In genomic region chr3:191051037-191051436, GRCh38 we compare ENCODE assay signal across 9 cellular contexts.
DNase-seq lines count a peak whose midpoint lies in the region; ATAC-seq and TF ChIP-seq lines count a peak whose summit lies in the region.
"Had no signal": no experiment of that assay in that cellular context is flagged by ENCODE, and none has a peak within 500 bp of the region (broad histone marks: within the 10 kb centered on the region; RNA-seq: fewer than 3 reads in every experiment).

No MANE protein-coding gene starts in this region.

- DNase-seq in AG10803 (ENCODE audit: low read depth) (peak; percentile 23), MM.1S (peak; percentile 64), left lobe of liver (ENCODE audit: low spot score) (no peak), HK-2 (ENCODE audit: unreplicated experiment) (no peak), spleen (no peak)
- no peak for DNase-seq in activated T-helper 2 cell treated with anti-CD3 and anti-CD28 coated beads, Interferon-gamma antibody, Interleukin-2, Interleukin-4, amounts not matched to agents 10 μg/mL and 5 μg/mL and 100 μg/mL, durations not matched to agents 14 hours and 24 hours and 36 hours (ENCODE audit: low spot score)

- no peaks in the 10 kb centered on the region for H3K4me1 ChIP-seq in MM.1S (ENCODE audit: low read length)
- no peaks in the 10 kb centered on the region for H3K4me1 ChIP-seq in spleen

- H3K27ac ChIP-seq in MM.1S (ENCODE audit: low read length) (no peak overlapping the region), VCaP (no peak overlapping the region), spleen (no peak overlapping the region)
- H3K27ac ChIP-seq: HL-60 had no signal

- H3K27me3 Mint-ChIP-seq in activated T-helper 2 cell treated with anti-CD3 and anti-CD28 coated beads, Interferon-gamma antibody, Interleukin-2, Interleukin-4, amounts not matched to agents 10 μg/mL and 5 μg/mL and 100 μg/mL, durations not matched to agents 14 hours and 24 hours and 36 hours (ENCODE audit: low read depth) = no peaks in the 10 kb centered on the region

- no peaks in the 10 kb centered on the region for H3K36me3 Mint-ChIP-seq in activated T-helper 2 cell treated with anti-CD3 and anti-CD28 coated beads, Interferon-gamma antibody, Interleukin-2, Interleukin-4, amounts not matched to agents 10 μg/mL and 5 μg/mL and 100 μg/mL, durations not matched to agents 14 hours and 24 hours and 36 hours (ENCODE audit: low read depth)

- no peaks in the 10 kb centered on the region for H4K20me1 ChIP-seq in MM.1S (ENCODE audit: insufficient read depth, low read length)

- H3K27me3 ChIP-seq in MM.1S (replicated peaks; ENCODE audit: insufficient read depth, low read length) (no peaks in the 10 kb centered on the region), spleen (replicated peaks in 1 of 7) (no peaks in the 10 kb centered on the region)

- no peak overlapping the region for H3K4me3 ChIP-seq in AG10803 (ENCODE audit: low read length)
- H3K4me3 ChIP-seq in MM.1S (ENCODE audit: low read length) = no peak overlapping the region
- H3K4me3 ChIP-seq in spleen = no peak overlapping the region

- H3K36me3 ChIP-seq in MM.1S (replicated peaks; ENCODE audit: insufficient read depth, low read length) (no peaks in the 10 kb centered on the region), spleen (no peaks in the 10 kb centered on the region)

- no peak overlapping the region for H3K4me3 Mint-ChIP-seq in activated T-helper 2 cell treated with anti-CD3 and anti-CD28 coated beads, Interferon-gamma antibody, Interleukin-2, Interleukin-4, amounts not matched to agents 10 μg/mL and 5 μg/mL and 100 μg/mL, durations not matched to agents 14 hours and 24 hours and 36 hours (ENCODE audit: low read depth)

- intact Hi-C loops in activated T-helper 2 cell treated with anti-CD3 and anti-CD28 coated beads, Interferon-gamma antibody, Interleukin-2, Interleukin-4, amounts not matched to agents 10 μg/mL and 5 μg/mL and 100 μg/mL, durations not matched to agents 14 hours and 24 hours and 36 hours (cut with micrococcal nuclease) = loop anchor here (1.0 to 5.0 kb wide), 2 partner anchors 167 to 349 kb away; no protein-coding TSS in a partner anchor
- intact Hi-C loops in spleen (cut with DNase I; ENCODE audit: low total_unique reads) = no loop called here

- TF ChIP-seq POLR2A in spleen (IDR thresholded peaks at IDR 0.05) = no peak

- H3K9me3 ChIP-seq in MM.1S (replicated peaks; ENCODE audit: insufficient read depth, low read length) (no peaks in the 10 kb centered on the region), spleen (no peaks in the 10 kb centered on the region)

- no peaks in the 10 kb centered on the region for H3K4me1 Mint-ChIP-seq in activated T-helper 2 cell treated with anti-CD3 and anti-CD28 coated beads, Interferon-gamma antibody, Interleukin-2, Interleukin-4, amounts not matched to agents 10 μg/mL and 5 μg/mL and 100 μg/mL, durations not matched to agents 14 hours and 24 hours and 36 hours (ENCODE audit: low read depth)

- H3F3A ChIP-seq in MM.1S (ENCODE audit: insufficient read depth, low read length) = no peaks in the 10 kb centered on the region

- H3K9ac ChIP-seq in MM.1S (ENCODE audit: low read length) = no peak overlapping the region

- no peak overlapping the region for H2AFZ ChIP-seq in MM.1S (ENCODE audit: low read length)

- H3K9me3 Mint-ChIP-seq in activated T-helper 2 cell treated with anti-CD3 and anti-CD28 coated beads, Interferon-gamma antibody, Interleukin-2, Interleukin-4, amounts not matched to agents 10 μg/mL and 5 μg/mL and 100 μg/mL, durations not matched to agents 14 hours and 24 hours and 36 hours = no peaks in the 10 kb centered on the region

- no peak overlapping the region for H3K4me2 ChIP-seq in MM.1S (ENCODE audit: low read depth, low read length)

- ATAC-seq in GM18868 (IDR thresholded peaks at IDR 0.05; ENCODE audit: unreplicated experiment) (peak; percentile 70), left lobe of liver (peak; percentile 79)

- H3K27ac Mint-ChIP-seq in activated T-helper 2 cell treated with anti-CD3 and anti-CD28 coated beads, Interferon-gamma antibody, Interleukin-2, Interleukin-4, amounts not matched to agents 10 μg/mL and 5 μg/mL and 100 μg/mL, durations not matched to agents 14 hours and 24 hours and 36 hours = no peak overlapping the region

- H3K79me2 ChIP-seq in MM.1S (ENCODE audit: low read length) = no peaks in the 10 kb centered on the region

- no peaks in the 10 kb centered on the region for H3K9me2 ChIP-seq in MM.1S (replicated peaks; ENCODE audit: insufficient read depth, low read length)

- 24 to 35% (median 29%) methylated on average over 4 of the region's 4 CpGs for whole genome bisulfite sequencing in spleen, 5 donors

- TF ChIP-seq CTCF in AG10803 (conservative IDR thresholded peaks at IDR 0.05; ENCODE audit: low read length) (peak; percentile 52), MM.1S (IDR thresholded peaks at IDR 0.05; ENCODE audit: low read length) (peak; percentile 62), VCaP (conservative IDR thresholded peaks at IDR 0.05) (peak; percentile 68), spleen (IDR thresholded peaks at IDR 0.05 in 8 of 11, conservative IDR thresholded peaks at IDR 0.05 in 3 of 11) (peak in 5 of 11 experiments; percentile 1 to 44 (median 26))

Comparison
In these comparisons a context has a peak if more than half of its experiments do, and no peak if none do; other contexts are left out.
1. DNase-seq: peak in AG10803 (single experiment) and MM.1S (single experiment); none in left lobe of liver (single experiment), HK-2 (single experiment), activated T-helper 2 cell treated with anti-CD3 and anti-CD28 coated beads, Interferon-gamma antibody, Interleukin-2, Interleukin-4, amounts not matched to agents 10 μg/mL and 5 μg/mL and 100 μg/mL, durations not matched to agents 14 hours and 24 hours and 36 hours (single experiment) and spleen (single experiment).